13 cellular contexts compared by ENCODE assay signal in the genomic region with DNA sequence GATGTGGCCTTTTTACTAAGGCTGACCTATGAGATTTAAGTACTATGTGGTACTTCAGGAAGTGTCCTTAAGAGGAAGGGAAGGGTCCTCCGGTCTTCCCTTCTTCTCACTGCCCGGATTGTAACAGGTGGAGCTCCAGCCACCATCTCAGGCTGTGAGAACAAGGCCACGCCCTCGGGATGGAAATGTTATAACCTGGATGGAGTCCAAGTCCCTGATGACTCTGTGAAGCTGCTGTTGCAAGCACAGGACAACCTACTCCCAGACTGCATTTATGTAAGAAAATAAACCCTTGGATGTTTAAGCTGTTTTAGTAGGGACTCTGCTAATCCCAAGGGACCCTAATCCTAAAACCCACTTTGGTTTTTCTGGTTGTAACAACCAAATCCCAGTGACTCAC.
DNase-seq lines count a peak whose midpoint lies in the region; ATAC-seq, FAIRE-seq and TF ChIP-seq lines count a peak whose summit lies in the region.
"Had no signal": no experiment of that assay in that cellular context is flagged by ENCODE, and none has a peak within 500 bp of the region (broad histone marks: within the 10 kb centered on the region; RNA-seq: fewer than 3 reads in every experiment).

No MANE protein-coding gene starts in this region.

- CTCF ChIA-PET in RWPE1 (lab: Yijun Ruan, JAX) = interaction anchor here (1.0 to 1.3 kb wide), 2 partner anchors 69 to 128 kb away, joined by 3 read pairs; no protein-coding TSS in a partner anchor
- CTCF ChIA-PET in naive thymus-derived CD4-positive, alpha-beta T cell (lab: Charles Lee) = no interaction called here

- peaks cover 0 to 7% (median 3%) of the 10 kb centered on the region in 5 donors for H3K27me3 Mint-ChIP-seq in naive thymus-derived CD4-positive, alpha-beta T cell
- H3K27me3 Mint-ChIP-seq: memory B cell; stimulated activated memory B cell treated with anti-CD40 and anti-IgM and Interleukin-4, amounts not matched to agents 10 μg/mL and 1 μg/mL and 100 μg/mL, for 72 hours had no signal

- H4K20me1 ChIP-seq in keratinocyte (ENCODE audit: control insufficient read depth, extremely low read depth, insufficient read depth, low read length) = no peaks in the 10 kb centered on the region

- POLR2A ChIA-PET in RWPE1 (lab: Yijun Ruan, JAX; ENCODE audit: low non-redundant PET) = no interaction called here
- POLR2A ChIA-PET in naive thymus-derived CD4-positive, alpha-beta T cell (lab: Charles Lee) = no interaction called here

- WGBS in ovary, 3 donors = 61 to 62% (median 61%) methylated on average over 4 of the region's 4 CpGs

- peak overlapping the region; percentile 97 for H3K4me2 ChIP-seq in keratinocyte (ENCODE audit: control insufficient read depth, extremely low read depth, insufficient read depth, low read depth, low read length)

- H3K9me1 ChIP-seq in keratinocyte (ENCODE audit: control insufficient read depth, extremely low read depth, insufficient read depth, low read length) = no peaks in the 10 kb centered on the region

- no peak overlapping the region for H3K27ac Mint-ChIP-seq in naive thymus-derived CD4-positive, alpha-beta T cell
- H3K27ac Mint-ChIP-seq: memory B cell; stimulated activated memory B cell treated with anti-CD40 and anti-IgM and Interleukin-4, amounts not matched to agents 10 μg/mL and 1 μg/mL and 100 μg/mL, for 72 hours had no signal

- H3K4me3 Mint-ChIP-seq in naive thymus-derived CD4-positive, alpha-beta T cell = no peak overlapping the region
- H3K4me3 Mint-ChIP-seq: memory B cell; stimulated activated memory B cell treated with anti-CD40 and anti-IgM and Interleukin-4, amounts not matched to agents 10 μg/mL and 1 μg/mL and 100 μg/mL, for 72 hours had no signal

- H3K4me1 Mint-ChIP-seq in naive thymus-derived CD4-positive, alpha-beta T cell = no peaks in the 10 kb centered on the region
- H3K4me1 Mint-ChIP-seq: memory B cell; stimulated activated memory B cell treated with anti-CD40 and anti-IgM and Interleukin-4, amounts not matched to agents 10 μg/mL and 1 μg/mL and 100 μg/mL, for 72 hours had no signal

- no peak for TF ChIP-seq CTCF in RWPE1 (conservative IDR thresholded peaks at IDR 0.05; ENCODE audit: low read depth)
- no peak for TF ChIP-seq CTCF in keratinocyte (optimal IDR thresholded peaks at IDR 0.05 in 1 of 3, IDR thresholded peaks at IDR 0.05 in 1 of 3, conservative IDR thresholded peaks at IDR 0.05 in 1 of 3; ENCODE audit: extremely low read depth in 1 of 3, insufficient read depth in 2 of 3, low read length in 3 of 3)
- no peak for TF ChIP-seq CTCF in ovary (IDR thresholded peaks at IDR 0.05)

- H3K9me3 ChIP-seq in keratinocyte (ENCODE audit: control insufficient read depth, low read depth, low read length) (no peaks in the 10 kb centered on the region), ovary (no peaks in the 10 kb centered on the region)
- no peaks in the 10 kb centered on the region for H3K9me3 ChIP-seq in naive thymus-derived CD4-positive, alpha-beta T cell (ENCODE audit: control insufficient read depth in 2 of 3, low read length in 3 of 3)
- H3K9me3 ChIP-seq: Peyer's patch had no signal

- H3K4me1 ChIP-seq in keratinocyte (ENCODE audit: control insufficient read depth, extremely low read depth, insufficient read depth, low read length) (peaks cover 36% of the 10 kb centered on the region), ovary (ENCODE audit: insufficient read depth) (no peaks in the 10 kb centered on the region)
- H3K4me1 ChIP-seq in naive thymus-derived CD4-positive, alpha-beta T cell (ENCODE audit: control insufficient read depth in 2 of 2, insufficient read depth in 2 of 2, low read length in 2 of 2) = no peaks in the 10 kb centered on the region
- H3K4me1 ChIP-seq: Peyer's patch had no signal

- no peaks in the 10 kb centered on the region for H3K36me3 ChIP-seq in keratinocyte (ENCODE audit: control insufficient read depth in 2 of 2, extremely low read depth in 1 of 2, insufficient read depth in 2 of 2, low read length in 2 of 2)
- H3K36me3 ChIP-seq in ovary = no peaks in the 10 kb centered on the region
- H3K36me3 ChIP-seq in naive thymus-derived CD4-positive, alpha-beta T cell (ENCODE audit: control insufficient read depth in 2 of 3, insufficient read depth in 3 of 3, low read length in 3 of 3) = no peaks in the 10 kb centered on the region
- H3K36me3 ChIP-seq: Peyer's patch had no signal

- ATAC-seq in naive thymus-derived CD4-positive, alpha-beta T cell = no peak
- ATAC-seq in HG02759 (IDR thresholded peaks at IDR 0.05; ENCODE audit: unreplicated experiment) (no peak), GM19463 (IDR thresholded peaks at IDR 0.05; ENCODE audit: unreplicated experiment) (no peak)
- ATAC-seq: stimulated activated memory B cell treated with anti-CD40 and anti-IgM and Interleukin-4, amounts not matched to agents 10 μg/mL and 1 μg/mL and 100 μg/mL, for 72 hours had no signal

- H3K27ac ChIP-seq in RWPE1 = peak overlapping the region; percentile 87
- H3K27ac ChIP-seq in keratinocyte (ENCODE audit: control insufficient read depth, insufficient read depth, low read length) = peak overlapping the region; percentile 100
- H3K27ac ChIP-seq in ovary = no peak overlapping the region
- no peak overlapping the region for H3K27ac ChIP-seq in naive thymus-derived CD4-positive, alpha-beta T cell (ENCODE audit: low read depth, low read length)
- H3K27ac ChIP-seq: Peyer's patch had no signal

- H2AFZ ChIP-seq in keratinocyte (ENCODE audit: control insufficient read depth, low read length) = peak overlapping the region; percentile 50

- TF ChIP-seq POLR2A in ovary (IDR thresholded peaks at IDR 0.05) = no peak

- DNase-seq in DMS 273 treated with DMSO at 0.1 percent for 48 hours (lab: John Stamatoyannopoulos, UW) (peak; percentile 10), NCI-H1105 (lab: John Stamatoyannopoulos, UW) (peak; percentile 69), RWPE1 (ENCODE audit: low spot score) (peak; percentile 85), keratinocyte (ENCODE audit: low read depth, low spot score) (peak; percentile 73), ovary (no peak)
- no peak for DNase-seq in naive thymus-derived CD4-positive, alpha-beta T cell
- DNase-seq: activated CD4-positive, CD25-positive, alpha-beta regulatory T cell treated with anti-CD3 and anti-CD28 coated beads, Interleukin-2, amount 50 U/mL, for 72 hours had no signal

- peak overlapping the region in 2 of 3 experiments; percentile 37 to 53 for H3K4me3 ChIP-seq in keratinocyte (ENCODE audit: control insufficient read depth in 2 of 3, extremely low read depth in 1 of 3, insufficient read depth in 2 of 3, low read depth in 1 of 3, low read length in 3 of 3)
- no peak overlapping the region for H3K4me3 ChIP-seq in ovary
- no peak overlapping the region for H3K4me3 ChIP-seq in naive thymus-derived CD4-positive, alpha-beta T cell (ENCODE audit: low read length)
- H3K4me3 ChIP-seq: Peyer's patch had no signal

- H3K9me3 Mint-ChIP-seq in naive thymus-derived CD4-positive, alpha-beta T cell = peaks cover 0 to 5% (median 0%) of the 10 kb centered on the region in 11 donors
- H3K9me3 Mint-ChIP-seq: stimulated activated memory B cell treated with anti-CD40 and anti-IgM and Interleukin-4, amounts not matched to agents 10 μg/mL and 1 μg/mL and 100 μg/mL, for 72 hours had no signal

- no peaks in the 10 kb centered on the region for H3K36me3 Mint-ChIP-seq in naive thymus-derived CD4-positive, alpha-beta T cell
- H3K36me3 Mint-ChIP-seq: memory B cell; stimulated activated memory B cell treated with anti-CD40 and anti-IgM and Interleukin-4, amounts not matched to agents 10 μg/mL and 1 μg/mL and 100 μg/mL, for 72 hours had no signal

- H3K27me3 ChIP-seq in keratinocyte (ENCODE audit: control insufficient read depth, extremely low read depth, insufficient read depth, low read length) (no peaks in the 10 kb centered on the region), ovary (no peaks in the 10 kb centered on the region)
- H3K27me3 ChIP-seq in naive thymus-derived CD4-positive, alpha-beta T cell (ENCODE audit: control insufficient read depth in 2 of 2, insufficient read depth in 2 of 2, low read length in 2 of 2) = no peaks in the 10 kb centered on the region
- H3K27me3 ChIP-seq: Peyer's patch had no signal

- no peak for TF ChIP-seq EP300 in ovary (IDR thresholded peaks at IDR 0.05)

- H3K79me2 ChIP-seq in keratinocyte (ENCODE audit: control insufficient read depth, insufficient read depth, low read length) = no peaks in the 10 kb centered on the region

- dilution Hi-C loops in keratinocyte (cut with MboI; ENCODE audit: extremely low pct_ligation_motif_present, low sequenced_read_pairs) = no loop called here

- FAIRE-seq in keratinocyte (lab: Jason Lieb, UNC) = no peak
- FAIRE-seq: endothelial cell of umbilical vein had no signal

- intact Hi-C loops in ovary (cut with DNase I) = no loop called here
- intact Hi-C loops in naive thymus-derived CD4-positive, alpha-beta T cell (cut with micrococcal nuclease) = no loop called here

- peak overlapping the region; percentile 89 for H3K9ac ChIP-seq in keratinocyte (ENCODE audit: control insufficient read depth, extremely low read depth, insufficient read depth, low read length)

Comparison
In these comparisons a context has a peak if more than half of its experiments do, and no peak if none do; other contexts are left out.
1. DNase-seq: peak in DMS 273 treated with DMSO at 0.1 percent for 48 hours (single experiment), NCI-H1105 (single experiment), RWPE1 (single experiment) and keratinocyte (single experiment); none in ovary (0 of 5) and naive thymus-derived CD4-positive, alpha-beta T cell (0 of 9).
2. H3K27ac ChIP-seq: peak in RWPE1 (single experiment) and keratinocyte (single experiment); none in ovary (0 of 2) and naive thymus-derived CD4-positive, alpha-beta T cell (single experiment).
3. H3K4me3 ChIP-seq: peak in keratinocyte (2 of 3); none in ovary (single experiment) and naive thymus-derived CD4-positive, alpha-beta T cell (single experiment).